ENCODE assay signal across 10 cellular contexts in genomic region chr3:79297242-79297641, GRCh38.
A peak's percentile ranks its signal among the peaks of the same experiment; 100 is the strongest.
DNase-seq lines count a peak whose midpoint lies in the region; ATAC-seq and TF ChIP-seq lines count a peak whose summit lies in the region.
"Had no signal": no experiment of that assay in that cellular context is flagged by ENCODE, and none has a peak within 500 bp of the region (broad histone marks: within the 10 kb centered on the region; RNA-seq: fewer than 3 reads in every experiment).

No MANE protein-coding gene starts in this region.

- no peak overlapping the region for H3K4me3 ChIP-seq in kidney epithelial cell (ENCODE audit: low read depth, low read length)

- DNase-seq in COR-L47 (lab: John Stamatoyannopoulos, UW) = peak; percentile 43
- peak; percentile 93 for DNase-seq in NCI-H1105 treated with DMSO at 0.1 percent for 48 hours (lab: John Stamatoyannopoulos, UW)
- peak; percentile 64 for DNase-seq in kidney epithelial cell (ENCODE audit: low read depth)
- no peak for DNase-seq in GM10248 (ENCODE audit: extremely low spot score)
- DNase-seq in anterior cingulate cortex (lab: John Stamatoyannopoulos, UW) = no peak
- DNase-seq: GDM1; stimulated activated CD4-positive, alpha-beta T cell treated with anti-CD3 and anti-CD28 coated beads, Interleukin-4, amount 100 ng/mL, for 1 hour had no signal

- no peaks in the 10 kb centered on the region for H3K36me3 ChIP-seq in kidney epithelial cell (ENCODE audit: control insufficient read depth, insufficient read depth, low read length)

- no peaks in the 10 kb centered on the region for H3K27me3 ChIP-seq in kidney epithelial cell (ENCODE audit: control insufficient read depth, insufficient read depth, low read length)

- TF ChIP-seq CTCF in kidney epithelial cell (IDR thresholded peaks at IDR 0.05; ENCODE audit: insufficient read depth, low read length, poor library complexity, severe bottlenecking) = no peak
- no peak for TF ChIP-seq CTCF in GM10248 (IDR thresholded peaks at IDR 0.05; ENCODE audit: control extremely low read depth, extremely low read depth, low read depth, missing control alignments)

- POLR2A ChIA-PET in GM10248 (lab: Yijun Ruan, JAX) = no interaction called here

- ATAC-seq in SK-N-SH treated with all-trans-retinoic acid at 6 μM for 48 hours = peak; percentile 100
- ATAC-seq in HG03571 (IDR thresholded peaks at IDR 0.05; ENCODE audit: unreplicated experiment) = no peak
- no peak for ATAC-seq in HG03520 (IDR thresholded peaks at IDR 0.05; ENCODE audit: unreplicated experiment)

- CTCF ChIA-PET in GM10248 (lab: Yijun Ruan, JAX) = no interaction called here

TF ChIP-seq in SK-N-SH treated with all-trans-retinoic acid at 6 μM for 48 hours, 23 proteins besides CTCF, POLR2A, EP300 and RAD21:
- TF ChIP-seq TOX (CRISPR knock-in tag; IDR thresholded peaks at IDR 0.05; ENCODE audit: borderline replicate concordance) (peak; percentile 61; the same call in 1 of the 2 replicates), ARNTL (CRISPR knock-in tag; IDR thresholded peaks at IDR 0.05; ENCODE audit: borderline replicate concordance, low read depth) (no peak)

Comparison
In these comparisons a context has a peak if more than half of its experiments do, and no peak if none do; other contexts are left out.
1. DNase-seq: peak in COR-L47 (single experiment), NCI-H1105 treated with DMSO at 0.1 percent for 48 hours (single experiment) and kidney epithelial cell (single experiment); none in GM10248 (single experiment) and anterior cingulate cortex (0 of 58).